ENCODE assay signal across 8 cellular contexts in genomic region chr6:7696061-7696460, GRCh38.
"Had no signal": no experiment of that assay in that cellular context is flagged by ENCODE, and none has a peak within 500 bp of the region (broad histone marks: within the 10 kb centered on the region; RNA-seq: fewer than 3 reads in every experiment).

No MANE protein-coding gene starts in this region.

- H3K9me3 ChIP-seq: HAP-1 had no signal

- H3K4me1 ChIP-seq: HAP-1 had no signal

- H3K4me3 ChIP-seq: GM23248, HAP-1 had no signal

- H3K27ac ChIP-seq: GM23248, HL-60 had no signal

- H2AFZ ChIP-seq: GM23248 had no signal

- DNase-seq: GM23248, GOT3, H7, HFFc6, KG1 had no signal

- ATAC-seq: HCT116 had no signal

- H3K9ac ChIP-seq: GM23248 had no signal

- H3K36me3 ChIP-seq: HAP-1 had no signal
